In the genomic region with DNA sequence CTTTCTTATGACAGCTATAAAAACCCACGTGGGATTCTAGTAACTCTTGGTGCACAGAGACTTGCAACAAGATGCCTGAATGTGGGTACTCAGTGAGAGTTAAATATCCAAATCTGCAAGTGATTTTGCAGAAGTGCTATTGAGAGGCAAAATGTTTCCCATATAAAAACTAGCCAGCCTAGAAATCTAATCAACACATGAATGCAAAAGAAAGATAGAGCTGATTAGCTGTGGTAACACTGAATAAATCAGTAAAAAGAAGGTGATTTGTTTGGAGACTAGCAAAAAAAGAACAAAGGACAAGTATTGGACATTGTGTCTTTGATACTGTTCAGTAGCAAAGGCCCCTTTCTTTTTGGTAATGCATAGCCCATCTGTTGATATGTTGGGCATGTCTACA, we compare ENCODE assay signal across 24 cellular contexts.
"Had no signal": no experiment of that assay in that cellular context is flagged by ENCODE, and none has a peak within 500 bp of the region (broad histone marks: within the 10 kb centered on the region; RNA-seq: fewer than 3 reads in every experiment).

No MANE protein-coding gene starts in this region.

- H3K9me3 ChIP-seq: esophagus squamous epithelium, gastroesophageal sphincter, heart right ventricle had no signal

- H3K4me3 ChIP-seq: coronary artery, esophagus squamous epithelium, gastroesophageal sphincter, heart right ventricle had no signal

- DNase-seq: activated B cell treated with CpG ODN at 0.5 μM for 24 hours; activated CD4-positive, alpha-beta T cell treated with anti-CD3 and anti-CD28 coated beads for 48 hours; activated CD4-positive, alpha-beta T cell treated with anti-CD3 and anti-CD28 coated beads, Interleukin-2, amount 50 U/mL, for 1 hour; activated CD4-positive, alpha-beta T cell treated with anti-CD3 and anti-CD28 coated beads, Interleukin-2, amount 50 U/mL, for 48 hours; activated CD8-positive, alpha-beta memory T cell treated with anti-CD3 and anti-CD28 coated beads for 24 hours; activated CD8-positive, alpha-beta T cell treated with anti-CD3 and anti-CD28 coated beads for 36 hours; activated effector memory CD4-positive, alpha-beta T cell treated with Interleukin-2 at 50 U/mL for 16 hours; activated gamma-delta T cell treated with Interleukin-2 at 50 U/mL for 16 hours; activated naive CD4-positive, alpha-beta T cell treated with anti-CD3 and anti-CD28 coated beads, Interleukin-2, amount 50 U/mL, for 16 hours; activated naive CD4-positive, alpha-beta T cell treated with Interleukin-2 at 50 U/mL for 16 hours; activated T-cell treated with anti-CD3 and anti-CD28 coated beads, Interleukin-2, amount 50 U/mL, for 4 hours; amniotic stem cell; anterior cingulate cortex; brain microvascular endothelial cell; effector CD4-positive, alpha-beta T cell; effector memory CD8-positive, alpha-beta T cell; erythroblast; esophagus squamous epithelium; foreskin melanocyte; heart right ventricle; T-helper 2 cell; WERI-Rb-1 had no signal

- H3K27me3 ChIP-seq: brain microvascular endothelial cell, esophagus squamous epithelium, gastroesophageal sphincter, heart right ventricle had no signal

- H3K27ac ChIP-seq: brain microvascular endothelial cell, coronary artery, esophagus squamous epithelium, gastroesophageal sphincter, heart right ventricle, WERI-Rb-1 had no signal

- H3K36me3 ChIP-seq: brain microvascular endothelial cell, esophagus squamous epithelium, gastroesophageal sphincter, heart right ventricle, WERI-Rb-1 had no signal
